Comparison of ENCODE assay signal across 2 cellular contexts in the genomic region with DNA sequence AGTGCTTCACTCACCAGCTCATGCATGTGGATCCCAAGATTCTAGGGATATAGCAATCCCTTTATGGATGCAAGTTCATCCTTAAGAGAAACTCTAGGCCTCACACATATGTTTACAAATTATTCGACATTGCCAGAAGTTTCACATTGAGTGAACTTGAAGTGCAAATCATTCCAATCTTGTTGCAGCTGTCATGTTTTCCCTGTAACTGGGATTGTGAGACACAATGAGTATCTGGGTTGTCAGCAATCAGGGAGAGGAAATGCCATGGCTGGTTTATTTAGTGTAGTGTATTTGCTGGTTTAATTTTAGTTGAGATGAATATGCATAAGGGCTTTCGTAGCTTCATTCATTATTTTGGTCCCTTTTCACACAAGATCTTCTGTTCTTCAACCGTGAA.
TF ChIP-seq lines count a peak whose summit lies in the region.

No MANE protein-coding gene starts in this region.

TF ChIP-seq in K562, 482 proteins besides CTCF, POLR2A, EP300 and RAD21:
- TF ChIP-seq KLF1 (tag; IDR thresholded peaks at IDR 0.05) (no peak), SOX6 (IDR thresholded peaks at IDR 0.05) (no peak), KDM4B (IDR thresholded peaks at IDR 0.05; ENCODE audit: borderline replicate concordance in 2 of 2, low read depth in 1 of 2) (no peak), MAFF (IDR thresholded peaks at IDR 0.05; ENCODE audit: low read length) (no peak), SMARCB1 (IDR thresholded peaks at IDR 0.05; ENCODE audit: insufficient read length, low read depth) (no peak), EGR1 (conservative IDR thresholded peaks at IDR 0.05) (no peak), FOSL1 (tag; conservative IDR thresholded peaks at IDR 0.05) (no peak), ZNF707 (CRISPR knock-in tag; conservative IDR thresholded peaks at IDR 0.05) (no peak), PHB (CRISPR knock-in tag; IDR thresholded peaks at IDR 0.05) (no peak)
- TF ChIP-seq, protein P1, sequence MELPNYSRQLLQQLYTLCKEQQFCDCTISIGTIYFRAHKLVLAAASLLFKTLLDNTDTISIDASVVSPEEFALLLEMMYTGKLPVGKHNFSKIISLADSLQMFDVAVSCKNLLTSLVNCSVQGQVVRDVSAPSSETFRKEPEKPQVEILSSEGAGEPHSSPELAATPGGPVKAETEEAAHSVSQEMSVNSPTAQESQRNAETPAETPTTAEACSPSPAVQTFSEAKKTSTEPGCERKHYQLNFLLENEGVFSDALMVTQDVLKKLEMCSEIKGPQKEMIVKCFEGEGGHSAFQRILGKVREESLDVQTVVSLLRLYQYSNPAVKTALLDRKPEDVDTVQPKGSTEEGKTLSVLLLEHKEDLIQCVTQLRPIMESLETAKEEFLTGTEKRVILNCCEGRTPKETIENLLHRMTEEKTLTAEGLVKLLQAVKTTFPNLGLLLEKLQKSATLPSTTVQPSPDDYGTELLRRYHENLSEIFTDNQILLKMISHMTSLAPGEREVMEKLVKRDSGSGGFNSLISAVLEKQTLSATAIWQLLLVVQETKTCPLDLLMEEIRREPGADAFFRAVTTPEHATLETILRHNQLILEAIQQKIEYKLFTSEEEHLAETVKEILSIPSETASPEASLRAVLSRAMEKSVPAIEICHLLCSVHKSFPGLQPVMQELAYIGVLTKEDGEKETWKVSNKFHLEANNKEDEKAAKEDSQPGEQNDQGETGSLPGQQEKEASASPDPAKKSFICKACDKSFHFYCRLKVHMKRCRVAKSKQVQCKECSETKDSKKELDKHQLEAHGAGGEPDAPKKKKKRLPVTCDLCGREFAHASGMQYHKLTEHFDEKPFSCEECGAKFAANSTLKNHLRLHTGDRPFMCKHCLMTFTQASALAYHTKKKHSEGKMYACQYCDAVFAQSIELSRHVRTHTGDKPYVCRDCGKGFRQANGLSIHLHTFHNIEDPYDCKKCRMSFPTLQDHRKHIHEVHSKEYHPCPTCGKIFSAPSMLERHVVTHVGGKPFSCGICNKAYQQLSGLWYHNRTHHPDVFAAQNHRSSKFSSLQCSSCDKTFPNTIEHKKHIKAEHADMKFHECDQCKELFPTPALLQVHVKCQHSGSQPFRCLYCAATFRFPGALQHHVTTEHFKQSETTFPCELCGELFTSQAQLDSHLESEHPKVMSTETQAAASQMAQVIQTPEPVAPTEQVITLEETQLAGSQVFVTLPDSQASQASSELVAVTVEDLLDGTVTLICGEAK (IDR thresholded peaks at IDR 0.05), result no peak
- TF ChIP-seq, protein P1 (CRISPR knock-in tag; IDR thresholded peaks at IDR 0.05), result no peak
- TF ChIP-seq, protein P2, sequence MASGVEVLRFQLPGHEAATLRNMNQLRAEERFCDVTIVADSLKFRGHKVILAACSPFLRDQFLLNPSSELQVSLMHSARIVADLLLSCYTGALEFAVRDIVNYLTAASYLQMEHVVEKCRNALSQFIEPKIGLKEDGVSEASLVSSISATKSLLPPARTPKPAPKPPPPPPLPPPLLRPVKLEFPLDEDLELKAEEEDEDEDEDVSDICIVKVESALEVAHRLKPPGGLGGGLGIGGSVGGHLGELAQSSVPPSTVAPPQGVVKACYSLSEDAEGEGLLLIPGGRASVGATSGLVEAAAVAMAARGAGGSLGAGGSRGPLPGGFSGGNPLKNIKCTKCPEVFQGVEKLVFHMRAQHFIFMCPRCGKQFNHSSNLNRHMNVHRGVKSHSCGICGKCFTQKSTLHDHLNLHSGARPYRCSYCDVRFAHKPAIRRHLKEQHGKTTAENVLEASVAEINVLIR (CRISPR knock-in tag; IDR thresholded peaks at IDR 0.05), result no peak
- TF ChIP-seq, protein P3, sequence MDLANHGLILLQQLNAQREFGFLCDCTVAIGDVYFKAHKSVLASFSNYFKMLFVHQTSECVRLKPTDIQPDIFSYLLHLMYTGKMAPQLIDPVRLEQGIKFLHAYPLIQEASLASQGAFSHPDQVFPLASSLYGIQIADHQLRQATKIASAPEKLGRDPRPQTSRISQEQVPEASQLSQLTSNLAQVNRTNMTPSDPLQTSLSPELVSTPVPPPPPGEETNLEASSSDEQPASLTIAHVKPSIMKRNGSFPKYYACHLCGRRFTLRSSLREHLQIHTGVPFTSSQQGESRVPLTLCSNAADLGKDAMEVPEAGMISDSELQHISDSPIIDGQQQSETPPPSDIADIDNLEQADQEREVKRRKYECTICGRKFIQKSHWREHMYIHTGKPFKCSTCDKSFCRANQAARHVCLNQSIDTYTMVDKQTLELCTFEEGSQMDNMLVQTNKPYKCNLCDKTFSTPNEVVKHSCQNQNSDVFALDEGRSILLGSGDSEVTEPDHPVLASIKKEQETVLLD (IDR thresholded peaks at IDR 0.05), result no peak

TF ChIP-seq in HEK293T, 16 proteins besides CTCF, POLR2A, EP300 and RAD21:
- TF ChIP-seq FOXA1 (IDR thresholded peaks at IDR 0.05) (no peak), NFRKB (IDR thresholded peaks at IDR 0.05) (no peak), TARDBP (IDR thresholded peaks at IDR 0.05) (no peak), FOXM1 (IDR thresholded peaks at IDR 0.05; ENCODE audit: borderline replicate concordance) (no peak), SP1 (IDR thresholded peaks at IDR 0.05) (no peak), BHLHE40 (IDR thresholded peaks at IDR 0.05; ENCODE audit: borderline replicate concordance) (no peak), CTBP1 (IDR thresholded peaks at IDR 0.05; ENCODE audit: borderline replicate concordance) (no peak), SUZ12 (IDR thresholded peaks at IDR 0.05) (no peak), HDGF (IDR thresholded peaks at IDR 0.05; ENCODE audit: borderline replicate concordance) (no peak), L3MBTL2 (conservative IDR thresholded peaks at IDR 0.05) (no peak), ARNT (IDR thresholded peaks at IDR 0.05) (no peak), FOXK2 (IDR thresholded peaks at IDR 0.05) (no peak), LEF1 (IDR thresholded peaks at IDR 0.05; ENCODE audit: borderline replicate concordance) (no peak), ELF4 (IDR thresholded peaks at IDR 0.05) (no peak)
